Comparison of ENCODE assay signal across 22 cellular contexts in genomic region chr3:133838916-133839800, GRCh38.
"Had no signal": no experiment of that assay in that cellular context is flagged by ENCODE, and none has a peak within 500 bp of the region (broad histone marks: within the 10 kb centered on the region; RNA-seq: fewer than 3 reads in every experiment).

No MANE protein-coding gene starts in this region.

- H3K9me3 Mint-ChIP-seq: effector memory CD8-positive, alpha-beta T cell; naive B cell had no signal

- H3K27me3 ChIP-seq: esophagus squamous epithelium, hepatocyte, neutrophil, ovary, right atrium auricular region, sigmoid colon, stomach, uterus had no signal

- H3K4me3 ChIP-seq: esophagus squamous epithelium, hepatocyte, lung, ovary, right atrium auricular region, sigmoid colon, skin epidermis, stomach, thoracic aorta, uterus had no signal

- H3K4me1 Mint-ChIP-seq: naive B cell had no signal

- H3K36me3 ChIP-seq: neutrophil, ovary, thoracic aorta, uterus had no signal

- ATAC-seq: effector memory CD8-positive, alpha-beta T cell; left colon; left ventricle myocardium superior had no signal

- H3K4me1 ChIP-seq: esophagus squamous epithelium, sigmoid colon, stomach, uterus had no signal

- H3K9me3 ChIP-seq: esophagus squamous epithelium, neutrophil, ovary, right atrium auricular region, sigmoid colon, stomach, thoracic aorta, uterus had no signal

- H3K27ac Mint-ChIP-seq: effector memory CD8-positive, alpha-beta T cell; naive B cell had no signal

- H3K27ac ChIP-seq: esophagus squamous epithelium, hepatocyte, neutrophil, ovary, right atrium auricular region, sigmoid colon, skin epidermis, stomach, thoracic aorta, uterus had no signal

- H3K36me3 Mint-ChIP-seq: naive B cell had no signal

- DNase-seq: effector memory CD8-positive, alpha-beta T cell; esophagus squamous epithelium; foreskin fibroblast; left colon; left ventricle myocardium superior; mesenchymal stem cell; naive B cell; ovary; sigmoid colon; stimulated activated CD4-positive, alpha-beta T cell treated with anti-CD3 and anti-CD28 coated beads, Interleukin-2, amount 100 ng/mL, for 24 hours; stimulated activated CD4-positive, alpha-beta T cell treated with anti-CD3 and anti-CD28 coated beads, Interleukin-4, amount 100 ng/mL, for 4 hours; stimulated activated naive CD4-positive, alpha-beta T cell; stomach; substantia nigra; trophoblast cell; uterus had no signal

- H3K4me3 Mint-ChIP-seq: effector memory CD8-positive, alpha-beta T cell; naive B cell had no signal
